Comparison of ENCODE assay signal across 8 cellular contexts in genomic region chrX:38220024-38220935, GRCh38. TPM values are rescaled to one million over a fixed set of nuclear protein-coding genes. Genes with fewer than 3 reads are reported as not detected.
DNase-seq lines count a peak whose midpoint lies in the region; ATAC-seq and TF ChIP-seq lines count a peak whose summit lies in the region.

SRPX (minus strand) TSS chrX:38220871; CDS start chrX:38220792, 79 bp downstream.

- peak within 1 kb of the TSS; percentile 27; the same call in 1 of the 2 replicates for H3K9ac ChIP-seq in iPS-20b (ENCODE audit: low read depth, low read length)

- H3K27ac ChIP-seq in iPS-20b (ENCODE audit: low read length) = no peak within 1 kb of the TSS
- no peak within 1 kb of the TSS for H3K27ac ChIP-seq in spleen

- ATAC-seq in GM21717 (IDR thresholded peaks at IDR 0.05; ENCODE audit: unreplicated experiment) (peak; percentile 58), HG03045 (IDR thresholded peaks at IDR 0.05; ENCODE audit: unreplicated experiment) (no peak), GM21447 (IDR thresholded peaks at IDR 0.05; ENCODE audit: unreplicated experiment) (no peak)

- peak; percentile 43 for TF ChIP-seq CTCF in astrocyte of the spinal cord (IDR thresholded peaks at IDR 0.05; ENCODE audit: low read depth, low read length)
- no peak for TF ChIP-seq CTCF in spleen (IDR thresholded peaks at IDR 0.05 in 8 of 11, conservative IDR thresholded peaks at IDR 0.05 in 3 of 11)

- peak; percentile 14 for DNase-seq in CD1c-positive myeloid dendritic cell (ENCODE audit: extremely low spot score)
- peak; percentile 90 to 92 for DNase-seq in NCI-H524 (lab: John Stamatoyannopoulos, UW)
- peak; percentile 53 for DNase-seq in astrocyte of the spinal cord (ENCODE audit: low read depth, low spot score)
- DNase-seq in spleen = peak; percentile 63

- H3K4me3 ChIP-seq in astrocyte of the spinal cord (ENCODE audit: low read depth, low read length) = peak within 1 kb of the TSS; percentile 60
- peak within 1 kb of the TSS; percentile 66 for H3K4me3 ChIP-seq in iPS-20b (ENCODE audit: low read length)
- H3K4me3 ChIP-seq in spleen = peak within 1 kb of the TSS in 6 of 8 donors; percentile 17 to 59 (median 26)

- 2 to 49% (median 6%) methylated on average over 10 to 66 of the region's 66 CpGs for WGBS in spleen, 5 donors

- in situ Hi-C loops in astrocyte of the spinal cord (cut with HindIII; ENCODE audit: low sequenced_read_pairs) = no loop called here

- intact Hi-C loops in spleen (cut with DNase I; ENCODE audit: low total_unique reads) = no loop called here

- TF ChIP-seq POLR2A in spleen (IDR thresholded peaks at IDR 0.05) = no peak

- no peaks in the 10 kb centered on the region for H3K4me1 ChIP-seq in iPS-20b (ENCODE audit: insufficient read depth, low read length)
- peaks cover 0 to 15% (median 6%) of the 10 kb centered on the region in 6 donors for H3K4me1 ChIP-seq in spleen

- peaks cover 42% of the 10 kb centered on the region for H3K27me3 ChIP-seq in iPS-20b (ENCODE audit: insufficient read depth, low read length)
- peaks cover 0 to 77% (median 26%) of the 10 kb centered on the region in 7 donors for H3K27me3 ChIP-seq in spleen (replicated peaks in 1 of 7)

- H3K36me3 ChIP-seq in iPS-20b (ENCODE audit: insufficient read depth, low read depth, low read length) = no peaks in the 10 kb centered on the region
- no peaks in the 10 kb centered on the region for H3K36me3 ChIP-seq in spleen

- H3K9me3 ChIP-seq in iPS-20b (ENCODE audit: insufficient read depth, low read depth, low read length) = no peaks in the 10 kb centered on the region
- no peaks in the 10 kb centered on the region for H3K9me3 ChIP-seq in spleen

RNA-seq across cellular contexts. Expression of gene SRPX, which starts in this region (rescaled TPM):
- 1 to 10 TPM; 1.3 to 4.9 (median 1.8) TPM for total RNA-seq in spleen
- 10 to 100 TPM in 1 of 3 donors, 1 to 10 TPM in 1, under 1 TPM in 1; 0.50 to 10.3 (median 4.1) TPM for polyA plus RNA-seq in spleen

Comparison
In these comparisons a context has a peak if more than half of its experiments do, and no peak if none do; other contexts are left out.
1. DNase-seq: peak in every context shown above with its lines; median percentile 91 in NCI-H524; 63 in spleen; 53 in astrocyte of the spinal cord; 14 in CD1c-positive myeloid dendritic cell.